Comparison of ENCODE assay signal across 8 cellular contexts in the genomic region with DNA sequence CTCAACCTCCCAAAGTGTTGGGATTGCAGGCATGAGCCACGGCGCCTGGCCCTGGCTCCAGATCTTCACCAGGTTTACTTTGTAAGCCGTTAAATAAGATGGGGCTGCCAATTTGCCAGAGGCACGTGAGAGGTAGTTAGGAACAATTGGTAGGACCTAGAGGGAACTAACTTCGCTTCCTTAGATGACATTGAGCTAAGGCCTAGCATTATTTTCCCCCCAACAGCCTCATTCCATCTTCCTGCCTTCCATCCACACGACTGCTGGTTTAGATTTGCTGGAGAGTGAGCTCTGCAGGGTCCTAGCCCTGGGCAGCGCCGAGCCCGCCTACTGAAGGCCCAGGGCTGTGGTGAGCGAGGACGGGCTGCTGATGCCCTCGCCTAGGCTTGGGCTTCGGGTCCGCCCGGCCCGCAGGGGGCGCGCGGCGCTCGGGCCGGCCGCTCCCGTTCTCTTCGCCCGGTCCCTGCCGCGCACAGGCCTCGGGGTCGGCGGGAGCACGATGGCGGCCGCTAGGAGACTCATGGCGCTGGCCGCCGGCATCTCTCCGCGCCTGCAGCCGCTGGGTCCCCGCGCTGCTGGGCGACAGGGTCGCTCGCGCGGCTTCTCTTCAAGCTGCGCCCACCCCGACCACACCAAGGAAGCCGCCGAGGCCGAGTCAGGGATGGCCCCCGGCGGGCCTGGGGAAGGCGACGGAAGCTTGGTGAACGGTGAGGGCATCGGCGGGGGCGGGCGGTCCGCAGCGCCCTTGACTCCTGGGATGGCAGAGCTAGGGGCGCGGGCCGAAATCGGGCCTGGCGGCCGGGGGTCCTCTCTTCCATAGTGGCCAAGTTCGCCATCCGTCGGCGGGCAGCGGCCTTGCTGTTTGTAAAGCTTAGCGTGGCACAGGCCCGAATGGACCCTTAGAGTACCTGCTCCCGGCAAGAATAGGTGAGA. TPM values are rescaled to one million over a fixed set of nuclear protein-coding genes. Genes with fewer than 3 reads are reported as not detected.
DNase-seq lines count a peak whose midpoint lies in the region; ATAC-seq and TF ChIP-seq lines count a peak whose summit lies in the region.

No MANE protein-coding gene starts in this region.

- 0 out of 2 replicates have a peak, but pooled peaks cover 13% of the 10 kb centered on the region for H3K36me3 ChIP-seq in GM23248 (ENCODE audit: low read depth)
- peaks cover 25% of the 10 kb centered on the region for H3K36me3 ChIP-seq in SJCRH30
- peaks cover 34% of the 10 kb centered on the region for H3K36me3 ChIP-seq in osteoblast (ENCODE audit: insufficient read depth, low read length)
- H3K36me3 ChIP-seq in thoracic aorta: peaks cover 16% of the 10 kb centered on the region

- H3K4me2 ChIP-seq in GM23248 (ENCODE audit: unreplicated experiment) (peak overlapping the region; percentile 80), osteoblast (ENCODE audit: insufficient read depth, low read length) (peak overlapping the region; percentile 99)

- ATAC-seq in thoracic aorta (ENCODE audit: insufficient number of reproducible peaks, low FRiP score, low read depth): peak; percentile 35

- peaks cover 34% of the 10 kb centered on the region for H3K4me1 Mint-ChIP-seq in activated naive CD4-positive, alpha-beta T cell treated with anti-CD3 and anti-CD28 coated beads for 36 hours (ENCODE audit: low read depth)

- H3K27ac Mint-ChIP-seq in activated naive CD4-positive, alpha-beta T cell treated with anti-CD3 and anti-CD28 coated beads for 36 hours: peak overlapping the region; percentile 84

- H3K9me2 ChIP-seq in GM23248 (ENCODE audit: insufficient read depth): no peaks in the 10 kb centered on the region

- H3K4me1 ChIP-seq in GM23248 (ENCODE audit: insufficient read depth) (peaks cover 11% of the 10 kb centered on the region), SJCRH30 (peaks cover 3% of the 10 kb centered on the region; the same call in 1 of the 2 replicates), osteoblast (ENCODE audit: insufficient read depth, low read length) (peaks cover 12% of the 10 kb centered on the region), thoracic aorta (ENCODE audit: control insufficient read depth in 1 of 2, low read depth in 2 of 2) (peaks cover 14 to 20% of the 10 kb centered on the region in 2 donors)

- H3K4me3 Mint-ChIP-seq in activated naive CD4-positive, alpha-beta T cell treated with anti-CD3 and anti-CD28 coated beads for 36 hours: peak overlapping the region; percentile 86

- H3K36me3 Mint-ChIP-seq in activated naive CD4-positive, alpha-beta T cell treated with anti-CD3 and anti-CD28 coated beads for 36 hours (ENCODE audit: low read depth): peaks cover 33% of the 10 kb centered on the region

- H4K20me1 ChIP-seq in GM23248 (ENCODE audit: insufficient read depth) (no peaks in the 10 kb centered on the region), osteoblast (ENCODE audit: insufficient read depth, low read length) (peaks cover 8% of the 10 kb centered on the region)

- no peaks in the 10 kb centered on the region for H3F3A ChIP-seq in GM23248 (ENCODE audit: insufficient read depth)

- peaks cover 4% of the 10 kb centered on the region for H3K9me3 Mint-ChIP-seq in activated naive CD4-positive, alpha-beta T cell treated with anti-CD3 and anti-CD28 coated beads for 36 hours

- TF ChIP-seq CTCF in osteoblast (IDR thresholded peaks at IDR 0.05; ENCODE audit: extremely low read depth, low read depth, low read length) (peak; percentile 77), thoracic aorta (IDR thresholded peaks at IDR 0.05) (peak; percentile 86)

- H3K79me2 ChIP-seq in GM23248 (ENCODE audit: insufficient read depth) (peaks cover 50% of the 10 kb centered on the region), osteoblast (ENCODE audit: insufficient read depth, low read length) (peaks cover 44% of the 10 kb centered on the region)

- CTCF ChIA-PET in activated naive CD4-positive, alpha-beta T cell treated with anti-CD3 and anti-CD28 coated beads for 36 hours (lab: Charles Lee): interaction anchor here (0.5 to 2.7 kb wide), 26 partner anchors 8 to 1716 kb away, joined by 3 to 25 read pairs (median 4); partner anchors contain the start of gene DHX30

- 5 to 6% methylated on average over 55 to 70 of the region's 77 CpGs for WGBS in GM23248 (ENCODE audit: low coverage in 1 of 2, low lambda C conversion rate in 2 of 2, missing lambda C conversion rate in 2 of 2), 2 experiments

- no peaks in the 10 kb centered on the region for H3K27me3 Mint-ChIP-seq in activated naive CD4-positive, alpha-beta T cell treated with anti-CD3 and anti-CD28 coated beads for 36 hours (ENCODE audit: low read depth)

- peak overlapping the region; percentile 75 for H2AFZ ChIP-seq in GM23248
- peak overlapping the region; percentile 91 for H2AFZ ChIP-seq in osteoblast (ENCODE audit: low read length)

- H3K9ac ChIP-seq in GM23248: peak overlapping the region; percentile 95

- H3K27me3 ChIP-seq in GM23248 (replicated peaks; ENCODE audit: insufficient read depth) (no peaks in the 10 kb centered on the region), SJCRH30 (no peaks in the 10 kb centered on the region), osteoblast (ENCODE audit: insufficient read depth, low read length) (no peaks in the 10 kb centered on the region), thoracic aorta (replicated peaks; ENCODE audit: insufficient read depth) (no peaks in the 10 kb centered on the region)

- H3K9me3 ChIP-seq in GM23248 (ENCODE audit: low read depth) (no peaks in the 10 kb centered on the region), SJCRH30 (replicated peaks) (no peaks in the 10 kb centered on the region), osteoblast (ENCODE audit: low read depth, low read length) (no peaks in the 10 kb centered on the region), thoracic aorta (no peaks in the 10 kb centered on the region)

- H3K27ac ChIP-seq in GM23248: peak overlapping the region; percentile 43
- peak overlapping the region; percentile 69 for H3K27ac ChIP-seq in SJCRH30
- H3K27ac ChIP-seq in osteoblast (ENCODE audit: low read depth, low read length): peak overlapping the region; percentile 84
- H3K27ac ChIP-seq in thoracic aorta: peak overlapping the region; percentile 69 to 70

- H3K4me3 ChIP-seq in GM23248: peak overlapping the region; percentile 85
- peak overlapping the region; percentile 72 for H3K4me3 ChIP-seq in SJCRH30
- H3K4me3 ChIP-seq in osteoblast (ENCODE audit: insufficient read depth, low read length): peak overlapping the region; percentile 96
- H3K4me3 ChIP-seq in thoracic aorta: peak overlapping the region; percentile 97

- intact Hi-C loops in activated naive CD4-positive, alpha-beta T cell treated with anti-CD3 and anti-CD28 coated beads for 36 hours (cut with micrococcal nuclease): loop anchor here (1.0 to 10.0 kb wide), 6 partner anchors 22 to 420 kb away; partner anchors contain the start of genes DHX30 and ZNF589

- in situ Hi-C loops in GM23248 (cut with MboI): no loop called here

- DNase-seq in GDM1 (lab: John Stamatoyannopoulos, UW) (peak; percentile 78), GM23248 (peak; percentile 95), Kasumi-1 (lab: John Stamatoyannopoulos, UW) (peak; percentile 80 to 81), SJCRH30 (peak; percentile 84 to 92), globus pallidus (ENCODE audit: low spot score) (peak; percentile 77), osteoblast (ENCODE audit: insufficient read length, low spot score, missing footprints) (peak; percentile 99), thoracic aorta (ENCODE audit: low spot score) (no peak)
- peak; percentile 77 for DNase-seq in activated naive CD4-positive, alpha-beta T cell treated with anti-CD3 and anti-CD28 coated beads for 36 hours

RNA-seq across cellular contexts. Expression of gene DHX30, which starts 21.9 kb away (rescaled TPM):
- 65.8 and 70.3 TPM in 2 replicates for total RNA-seq in GM23248 (2014; rRNA removed; shearing (Covaris generic))
- 42.9 and 44.1 TPM in 2 replicates for polyA plus RNA-seq in GM23248 (2016; fragmentation: Nextera tagmentation; extraction: Ambion mirVana)
- 74.0 and 78.6 TPM in 2 replicates for total RNA-seq in SJCRH30 (2014; rRNA removed; shearing (Covaris generic))
- 10 to 100 TPM; 65.6 to 69.9 TPM for total RNA-seq in activated naive CD4-positive, alpha-beta T cell treated with anti-CD3 and anti-CD28 coated beads for 36 hours
- total RNA-seq in osteoblast (56.6 and 59.4 TPM in 2 replicates), thoracic aorta (10 to 100 TPM; 60.2 to 68.4 TPM)

RNA-seq across cellular contexts. Expression of gene SMARCC1, which starts 43.1 kb away (rescaled TPM):
- 29.5 and 31.5 TPM in 2 replicates for total RNA-seq in GM23248 (2014; rRNA removed; shearing (Covaris generic))
- 40.9 and 43.4 TPM in 2 replicates for polyA plus RNA-seq in GM23248 (2016; fragmentation: Nextera tagmentation; extraction: Ambion mirVana)
- total RNA-seq in SJCRH30 (2014; rRNA removed; shearing (Covaris generic)): 89.8 and 103 TPM in 2 replicates
- total RNA-seq in activated naive CD4-positive, alpha-beta T cell treated with anti-CD3 and anti-CD28 coated beads for 36 hours: 10 to 100 TPM; 82.5 to 84.5 TPM
- total RNA-seq in osteoblast: 46.3 and 46.7 TPM in 2 replicates
- 10 to 100 TPM; 37.2 to 38.7 TPM for total RNA-seq in thoracic aorta
